Comparison of ENCODE assay signal across 12 cellular contexts in the genomic region with DNA sequence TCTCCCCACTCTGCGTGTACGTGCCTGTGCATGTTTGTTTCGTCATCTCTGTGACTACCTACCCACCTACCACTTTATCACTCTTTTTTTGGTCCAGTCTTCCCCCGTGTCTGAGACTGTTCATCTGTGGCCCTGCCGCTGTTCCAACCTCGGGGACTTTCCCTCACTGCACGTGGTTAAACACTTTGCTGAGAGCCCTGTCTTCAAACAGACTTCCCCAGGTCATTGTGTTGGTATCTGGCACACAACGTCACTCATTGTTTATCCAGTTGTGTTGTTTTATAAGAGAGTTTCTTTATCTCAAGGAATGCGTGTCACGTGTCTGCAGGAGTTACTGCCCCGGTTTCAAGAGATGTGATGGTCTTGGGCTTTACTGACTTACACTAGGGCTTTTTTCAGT.
DNase-seq lines count a peak whose midpoint lies in the region; ATAC-seq and TF ChIP-seq lines count a peak whose summit lies in the region.
"Had no signal": no experiment of that assay in that cellular context is flagged by ENCODE, and none has a peak within 500 bp of the region (broad histone marks: within the 10 kb centered on the region; RNA-seq: fewer than 3 reads in every experiment).

No MANE protein-coding gene starts in this region.

- peaks cover 89% of the 10 kb centered on the region for H3K4me1 Mint-ChIP-seq in chondrocyte (ENCODE audit: low read depth)
- H3K4me1 Mint-ChIP-seq in nephron progenitor cell, result peaks cover 25% of the 10 kb centered on the region
- H3K4me1 Mint-ChIP-seq in naive thymus-derived CD8-positive, alpha-beta T cell, result no peaks in the 10 kb centered on the region

- TF ChIP-seq CTCF in chondrocyte (IDR thresholded peaks at IDR 0.05), result no peak
- TF ChIP-seq CTCF in nephron progenitor cell (IDR thresholded peaks at IDR 0.05), result no peak

- POLR2A ChIA-PET in naive thymus-derived CD8-positive, alpha-beta T cell (lab: Charles Lee), result no interaction called here

- H3K9me3 Mint-ChIP-seq in chondrocyte (ENCODE audit: low read depth) (no peaks in the 10 kb centered on the region), nephron progenitor cell (no peaks in the 10 kb centered on the region)
- H3K9me3 Mint-ChIP-seq in naive thymus-derived CD8-positive, alpha-beta T cell, result no peaks in the 10 kb centered on the region

- H3K27me3 Mint-ChIP-seq in chondrocyte (ENCODE audit: low read depth) (no peaks in the 10 kb centered on the region), nephron progenitor cell (ENCODE audit: low read depth, poor library complexity) (no peaks in the 10 kb centered on the region)
- H3K27me3 Mint-ChIP-seq in naive thymus-derived CD8-positive, alpha-beta T cell, result peaks cover 0 to 8% (median 3%) of the 10 kb centered on the region in 5 donors

- DNase-seq in Daoy (ENCODE audit: low read depth) (peak; percentile 61), chondrocyte (ENCODE audit: low spot score) (no peak), nephron progenitor cell (no peak), A172 (ENCODE audit: low spot score) (no peak)
- DNase-seq in naive thymus-derived CD8-positive, alpha-beta T cell, result no peak
- DNase-seq: C1 segment of cervical spinal cord; effector CD4-positive, alpha-beta T cell; stimulated activated naive CD4-positive, alpha-beta T cell; T-helper 9 cell had no signal

- peaks cover 4% of the 10 kb centered on the region for H3K36me3 Mint-ChIP-seq in chondrocyte (ENCODE audit: low read depth)
- peaks cover 28% of the 10 kb centered on the region for H3K36me3 Mint-ChIP-seq in nephron progenitor cell (ENCODE audit: low read depth)
- H3K36me3 Mint-ChIP-seq in naive thymus-derived CD8-positive, alpha-beta T cell, result no peaks in the 10 kb centered on the region

- ATAC-seq in HG02763 (IDR thresholded peaks at IDR 0.05; ENCODE audit: unreplicated experiment) (peak; percentile 72), GM21381 (IDR thresholded peaks at IDR 0.05; ENCODE audit: unreplicated experiment) (no peak), HG03196 (IDR thresholded peaks at IDR 0.05; ENCODE audit: unreplicated experiment) (no peak)
- no peak for ATAC-seq in naive thymus-derived CD8-positive, alpha-beta T cell

- peak overlapping the region; percentile 2 for H3K4me3 Mint-ChIP-seq in chondrocyte (ENCODE audit: unreplicated experiment)
- H3K4me3 Mint-ChIP-seq in nephron progenitor cell, result no peak overlapping the region
- H3K4me3 Mint-ChIP-seq in naive thymus-derived CD8-positive, alpha-beta T cell, result no peak overlapping the region

- H3K27ac Mint-ChIP-seq in chondrocyte (ENCODE audit: unreplicated experiment) (peak overlapping the region; percentile 89), nephron progenitor cell (peak overlapping the region; percentile 81)
- peak overlapping the region in 1 of 10 donors; percentile 38 for H3K27ac Mint-ChIP-seq in naive thymus-derived CD8-positive, alpha-beta T cell
